ENCODE assay signal across 16 cellular contexts in the genomic region with DNA sequence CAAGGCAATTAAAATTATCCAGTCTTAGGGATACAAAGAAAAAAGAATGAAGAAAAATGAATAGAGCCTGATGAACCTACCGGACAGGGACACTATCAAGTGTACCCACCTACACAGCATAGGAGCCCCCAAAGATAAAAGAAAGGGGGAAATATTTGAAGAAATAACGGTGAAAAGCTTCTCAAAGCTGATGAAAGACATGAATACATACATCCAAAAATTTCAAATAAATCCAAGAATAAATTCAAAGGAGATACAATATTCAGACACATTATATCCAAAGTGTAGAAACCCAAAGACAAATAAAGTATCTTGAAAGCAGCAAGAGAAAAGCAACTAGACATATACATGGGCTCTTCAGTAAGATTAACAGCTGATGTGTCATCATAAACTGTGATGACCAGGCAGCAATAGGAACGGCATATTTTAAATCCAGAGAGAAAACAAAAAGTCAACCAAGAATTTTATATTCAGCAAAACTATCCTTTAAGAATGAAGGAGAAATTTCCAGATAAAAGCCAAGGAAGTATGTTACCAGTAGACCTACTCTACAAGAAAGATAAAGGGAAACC.
"Had no signal": no experiment of that assay in that cellular context is flagged by ENCODE, and none has a peak within 500 bp of the region (broad histone marks: within the 10 kb centered on the region; RNA-seq: fewer than 3 reads in every experiment).

No MANE protein-coding gene starts in this region.

- H3K27me3 ChIP-seq: ascending aorta, suprapubic skin had no signal

- H3K27ac Mint-ChIP-seq: endodermal cell had no signal

- H3K36me3 ChIP-seq: suprapubic skin had no signal

- FAIRE-seq: bronchial epithelial cell had no signal

- H2AFZ ChIP-seq: parathyroid adenoma had no signal

- H3K9ac ChIP-seq: parathyroid adenoma had no signal

- DNase-seq: activated CD4-positive, alpha-beta T cell treated with anti-CD3 and anti-CD28 coated beads, Interleukin-2, amount 50 U/mL, for 48 hours; activated gamma-delta T cell; activated T-cell treated with anti-CD3 and anti-CD28 coated beads, Interleukin-2, amount 50 U/mL, for 24 hours; endodermal cell; islet precursor cell; midbrain; retina; stimulated activated CD4-positive, alpha-beta T cell treated with anti-CD3 and anti-CD28 coated beads, Interleukin-2, amount 100 ng/mL, for 48 hours; stimulated activated naive CD4-positive, alpha-beta T cell treated with Interleukin-2 at 50 U/mL for 16 hours; trophoblast cell; WERI-Rb-1 had no signal

- H3K4me3 ChIP-seq: ascending aorta, lung, suprapubic skin had no signal

- H3K4me1 ChIP-seq: parathyroid adenoma had no signal

- H3K27me3 Mint-ChIP-seq: activated T-cell treated with anti-CD3 and anti-CD28 coated beads, Interleukin-2, amount 50 U/mL, for 24 hours had no signal

- H3K4me3 Mint-ChIP-seq: activated T-cell treated with anti-CD3 and anti-CD28 coated beads, Interleukin-2, amount 50 U/mL, for 24 hours; endodermal cell had no signal

- H3K27ac ChIP-seq: ascending aorta, parathyroid adenoma, suprapubic skin, WERI-Rb-1 had no signal
